8 cellular contexts compared by ENCODE assay signal in genomic region chr6:53065266-53066058, GRCh38. TPM values are rescaled to one million over a fixed set of nuclear protein-coding genes. Genes with fewer than 3 reads are reported as not detected.
DNase-seq lines count a peak whose midpoint lies in the region; ATAC-seq and TF ChIP-seq lines count a peak whose summit lies in the region.

TSS of gene FBXO9 (plus strand) at chr6:53065404. CDS start at chr6:53065790, 386 bp downstream.

- intact Hi-C loops in mucosa of descending colon (cut with DNase I, micrococcal nuclease) = no loop called here

- ATAC-seq in GM18520 (IDR thresholded peaks at IDR 0.05; ENCODE audit: unreplicated experiment) = peak; percentile 31
- peak; percentile 38 for ATAC-seq in HG03039 (IDR thresholded peaks at IDR 0.05; ENCODE audit: unreplicated experiment)
- peak; percentile 67 for ATAC-seq in mucosa of descending colon

- no peaks in the 10 kb centered on the region for H3K9me3 ChIP-seq in mucosa of descending colon

- no peak for TF ChIP-seq CTCF in AG04449 (IDR thresholded peaks at IDR 0.05; ENCODE audit: insufficient read depth, low read length, missing control alignments)
- TF ChIP-seq CTCF in mucosa of descending colon (IDR thresholded peaks at IDR 0.05) = no peak

- in situ Hi-C loops in endometrial microvascular endothelial cells (cut with HindIII; ENCODE audit: inconsistent ontology term, low pct_unique_long_range_greater_than_20kb, low sequenced_read_pairs) = no loop called here

- H3K36me3 ChIP-seq in mucosa of descending colon (ENCODE audit: low read depth) = no peaks in the 10 kb centered on the region

- DNase-seq in AG04449 (ENCODE audit: low read depth, low spot score) (no peak), NCI-H460 (ENCODE audit: extremely low read depth, low read depth) (peak; percentile 35), mucosa of descending colon (peak; percentile 74 to 85 (median 85))
- peak; percentile 75 for DNase-seq in stimulated activated CD8-positive, alpha-beta memory T cell treated with anti-CD3 and anti-CD28 coated beads, Interleukin-4, amount 100 ng/mL, for 24 hours (ENCODE audit: low read depth)

- H3K4me3 ChIP-seq in AG04449 (ENCODE audit: low read depth, low read length) (peak within 1 kb of the TSS; percentile 83), mucosa of descending colon (peak within 1 kb of the TSS; percentile 89)

- peaks cover 15% of the 10 kb centered on the region for H3K4me1 ChIP-seq in mucosa of descending colon (ENCODE audit: low read depth)

- CTCF ChIA-PET in AG04449 (lab: Yijun Ruan, JAX) = interaction anchor here (0.8 to 4.8 kb wide), 8 partner anchors 9 to 417 kb away, joined by 3 to 60 read pairs (median 4); partner anchors contain the start of gene GSTA4
- CTCF ChIA-PET in activated CD8-positive, alpha-beta memory T cell treated with anti-CD3 and anti-CD28 coated beads for 36 hours (lab: Charles Lee) = interaction anchor here (0.6 to 2.4 kb wide), 3 partner anchors 70 to 590 kb away, joined by 3 to 7 read pairs (median 5); partner anchors contain the start of gene GSTA4

- POLR2A ChIA-PET in AG04449 (lab: Yijun Ruan, JAX) = interaction anchor here (1.2 to 1.5 kb wide), 2 partner anchors 22 to 70 kb away, joined by 4 read pairs; partner anchors contain the start of gene GSTA4
- POLR2A ChIA-PET in activated CD8-positive, alpha-beta memory T cell treated with anti-CD3 and anti-CD28 coated beads for 36 hours (lab: Charles Lee) = interaction anchor here (0.5 to 1.2 kb wide), 4 partner anchors 17 to 405 kb away, joined by 3 to 5 read pairs (median 3); partner anchors contain the start of gene GSTA4

RNA-seq across cellular contexts. Expression of gene FBXO9, which starts in this region (rescaled TPM):
- 42.9 and 43.9 TPM in 2 replicates for total RNA-seq in NCI-H460 (2014; rRNA removed; shearing (Covaris generic))
- 47.5 and 55.8 TPM in 2 replicates for polyA plus RNA-seq in NCI-H460 (2014; cell fraction: nucleus; rRNA removed)
- total RNA-seq in activated CD8-positive, alpha-beta memory T cell treated with anti-CD3 and anti-CD28 coated beads for 36 hours = 10 to 100 TPM; 56.9 to 59.4 TPM
- total RNA-seq in endometrial microvascular endothelial cells (ENCODE audit: inconsistent ontology term) (41.0 TPM), mucosa of descending colon (100 to 1,000 TPM in 1 of 3 donors, 10 to 100 TPM in 2; 80.3 to 100 (median 80.4) TPM)
